Comparison of ENCODE assay signal across 8 cellular contexts in genomic region chr6:41939091-41939847, GRCh38. TPM values are rescaled to one million over a fixed set of nuclear protein-coding genes. Genes with fewer than 3 reads are reported as not detected.
DNase-seq lines count a peak whose midpoint lies in the region; ATAC-seq and TF ChIP-seq lines count a peak whose summit lies in the region.

No MANE protein-coding gene starts in this region.

- H3K27ac ChIP-seq in neutrophil: peak overlapping the region; percentile 95

- CTCF ChIA-PET in WTC11 (lab: Charles Lee): interaction anchor here (0.6 to 8.9 kb wide), 22 partner anchors 12 to 160 kb away, joined by 3 to 112 read pairs (median 5); partner anchors contain the start of genes BYSL, FRS3, MED20 and TAF8

- H3K4me1 Mint-ChIP-seq in WTC11: peaks cover 34% of the 10 kb centered on the region

- no peaks in the 10 kb centered on the region for H3K27me3 Mint-ChIP-seq in WTC11 (ENCODE audit: low read depth)

- DNase-seq in stimulated activated CD4-positive, alpha-beta T cell treated with anti-CD3 and anti-CD28 coated beads, Interleukin-15, amount 100 ng/mL, for 24 hours: peak; percentile 74
- no peak for DNase-seq in stimulated activated CD4-positive, alpha-beta T cell treated with anti-CD3 and anti-CD28 coated beads, Interleukin-4, amount 100 ng/mL, for 4 hours
- DNase-seq in WTC11 (ENCODE audit: low spot score) (peak; percentile 52), fibroblast of mammary gland (ENCODE audit: low read depth) (peak; percentile 44), NCI-H2196 treated with DMSO at 0.1 percent for 48 hours (lab: John Stamatoyannopoulos, UW; ENCODE audit: unreplicated experiment) (no peak), mucosa of gallbladder (ENCODE audit: low spot score) (no peak)

- TF ChIP-seq CTCF in WTC11 (IDR thresholded peaks at IDR 0.05) (no peak), fibroblast of mammary gland (conservative IDR thresholded peaks at IDR 0.05; ENCODE audit: control insufficient read depth, insufficient read depth, low read depth, low read length) (no peak), neutrophil (IDR thresholded peaks at IDR 0.05) (no peak)

- peaks cover 6% of the 10 kb centered on the region for H3K36me3 Mint-ChIP-seq in WTC11

- no peaks in the 10 kb centered on the region for H3K9me3 Mint-ChIP-seq in WTC11

- peak overlapping the region; percentile 75 for H3K27ac Mint-ChIP-seq in WTC11

- H3K4me3 ChIP-seq in fibroblast of mammary gland (ENCODE audit: control insufficient read depth, low read depth, low read length) (peak overlapping the region; percentile 5), neutrophil (ENCODE audit: low read depth in 1 of 2, low read length in 1 of 2) (peak overlapping the region; percentile 97 to 99)

- POLR2A ChIA-PET in WTC11 (lab: Charles Lee): interaction anchor here (0.6 to 2.0 kb wide), 7 partner anchors 19 to 184 kb away, joined by 3 to 9 read pairs (median 4); partner anchors contain the start of genes BYSL, MED20, TAF8 and USP49

- no peaks in the 10 kb centered on the region for H3K27me3 ChIP-seq in neutrophil

- H3K36me3 ChIP-seq in neutrophil: peaks cover 44% of the 10 kb centered on the region

- H3K4me3 Mint-ChIP-seq in WTC11: peak overlapping the region; percentile 92

- ATAC-seq in WTC11: peak; percentile 13
- ATAC-seq in HG03457 (IDR thresholded peaks at IDR 0.05; ENCODE audit: unreplicated experiment): no peak

- H3K9me3 ChIP-seq in neutrophil: no peaks in the 10 kb centered on the region

- peaks cover 85 to 87% of the 10 kb centered on the region in 2 experiments for H3K4me1 ChIP-seq in neutrophil (ENCODE audit: control insufficient read depth in 1 of 2, insufficient read depth in 1 of 2, low read depth in 1 of 2, low read length in 1 of 2)

TF ChIP-seq in WTC11, 78 proteins besides CTCF, POLR2A, EP300 and RAD21:
- TF ChIP-seq NFE2L1 (CRISPR knock-in tag; IDR thresholded peaks at IDR 0.05): no peak
- TF ChIP-seq NFYB (CRISPR knock-in tag; conservative IDR thresholded peaks at IDR 0.05; ENCODE audit: low read depth): peak; percentile 66
- TF ChIP-seq ATF6 (CRISPR knock-in tag; IDR thresholded peaks at IDR 0.05): no peak
- TF ChIP-seq CREB1 (CRISPR knock-in tag; IDR thresholded peaks at IDR 0.05): no peak
- TF ChIP-seq ETV6 (CRISPR knock-in tag; IDR thresholded peaks at IDR 0.05): peak; percentile 72
- TF ChIP-seq ATF3 (CRISPR knock-in tag; conservative IDR thresholded peaks at IDR 0.05): no peak
- TF ChIP-seq SP1 (CRISPR knock-in tag; conservative IDR thresholded peaks at IDR 0.05): 0 out of 2 replicates have a peak, but pooled peaks have one; percentile 17
- no peak for TF ChIP-seq PRRX2 (CRISPR knock-in tag; IDR thresholded peaks at IDR 0.05)
TF ChIP-seq in WTC11: peak in this region for 3.

RNA-seq across cellular contexts. Expression of gene CCND3, which starts 2.3 kb away (rescaled TPM):
- total RNA-seq in WTC11 (2021): 23.0 to 33.6 TPM (median 23.0 TPM) in 3 replicates
- 103 TPM for total RNA-seq in mucosa of gallbladder

RNA-seq across cellular contexts. Expression of gene BYSL, which starts 18.0 kb away (rescaled TPM):
- total RNA-seq in WTC11 (2021) (40.3 to 50.8 TPM (median 43.8 TPM) in 3 replicates), mucosa of gallbladder (9.6 TPM)

RNA-seq across cellular contexts. Expression of gene MED20, which starts 18.3 kb away (rescaled TPM):
- total RNA-seq in WTC11 (2021): 37.5 to 42.4 TPM (median 38.9 TPM) in 3 replicates
- total RNA-seq in mucosa of gallbladder: 26.7 TPM

RNA-seq across cellular contexts. Expression of gene USP49, which starts 44.1 kb away (rescaled TPM):
- total RNA-seq in WTC11 (2021) (16.3 to 18.4 TPM (median 17.3 TPM) in 3 replicates), mucosa of gallbladder (3.3 TPM)

Comparison
In these comparisons a context has a peak if more than half of its experiments do, and no peak if none do; other contexts are left out.
1. DNase-seq: peak in stimulated activated CD4-positive, alpha-beta T cell treated with anti-CD3 and anti-CD28 coated beads, Interleukin-15, amount 100 ng/mL, for 24 hours (single experiment), WTC11 (single experiment) and fibroblast of mammary gland (single experiment); none in stimulated activated CD4-positive, alpha-beta T cell treated with anti-CD3 and anti-CD28 coated beads, Interleukin-4, amount 100 ng/mL, for 4 hours (0 of 2), NCI-H2196 treated with DMSO at 0.1 percent for 48 hours (single experiment) and mucosa of gallbladder (single experiment).